Comparison of ENCODE assay signal across 9 cellular contexts in genomic region chr11:30107899-30108298, GRCh38.
A peak's percentile ranks its signal among the peaks of the same experiment; 100 is the strongest.
DNase-seq lines count a peak whose midpoint lies in the region; ATAC-seq and TF ChIP-seq lines count a peak whose summit lies in the region.
"Had no signal": no experiment of that assay in that cellular context is flagged by ENCODE, and none has a peak within 500 bp of the region (broad histone marks: within the 10 kb centered on the region; RNA-seq: fewer than 3 reads in every experiment).

No MANE protein-coding gene starts in this region.

- intact Hi-C loops in mammary epithelial cell (cut with micrococcal nuclease) = no loop called here

- CTCF ChIA-PET in mammary epithelial cell (lab: Charles Lee; ENCODE audit: low non-redundant PET) = interaction anchor here (1.2 kb wide), 1 partner anchor 20 kb away, joined by 8 read pairs; no protein-coding TSS in a partner anchor

- no peak overlapping the region for H3K4me2 ChIP-seq in mammary epithelial cell (ENCODE audit: insufficient read depth, low read depth, low read length)

- DNase-seq in Daoy (ENCODE audit: low read depth) (peak; percentile 48), NCI-H460 (ENCODE audit: extremely low read depth, low read depth) (peak; percentile 85), mammary epithelial cell (peak; percentile 48), myocyte (ENCODE audit: low read depth) (peak; percentile 54), NCI-H2107 treated with DMSO at 0.1 percent for 48 hours (lab: John Stamatoyannopoulos, UW; ENCODE audit: unreplicated experiment) (no peak), COLO668 (lab: John Stamatoyannopoulos, UW; ENCODE audit: unreplicated experiment) (no peak), NCI-H2107 (lab: John Stamatoyannopoulos, UW) (no peak)
- DNase-seq: body of pancreas had no signal

- H3K4me1 ChIP-seq in mammary epithelial cell (ENCODE audit: insufficient read depth, low read length) = no peaks in the 10 kb centered on the region
- H3K4me1 ChIP-seq: body of pancreas had no signal

- no peaks in the 10 kb centered on the region for H4K20me1 ChIP-seq in mammary epithelial cell (ENCODE audit: insufficient read depth, low read length)

- in situ Hi-C loops in mammary epithelial cell (cut with MboI; ENCODE audit: low sequenced_read_pairs in 2 of 2) = no loop called here

- TF ChIP-seq CTCF in mammary epithelial cell (conservative IDR thresholded peaks at IDR 0.05 in 1 of 2, IDR thresholded peaks at IDR 0.05 in 1 of 2; ENCODE audit: extremely low read depth in 1 of 2, insufficient read depth in 1 of 2, low read depth in 1 of 2, low read length in 2 of 2) = no peak

- no peak overlapping the region for H3K4me3 ChIP-seq in mammary epithelial cell (replicated peaks in 1 of 3; ENCODE audit: insufficient read depth in 1 of 3, low read depth in 2 of 3, low read length in 3 of 3)
- H3K4me3 ChIP-seq: body of pancreas had no signal

- no peak overlapping the region for H3K27ac ChIP-seq in mammary epithelial cell (ENCODE audit: insufficient read depth, low read depth, low read length)
- H3K27ac ChIP-seq: body of pancreas had no signal

- BruUV-seq in mammary epithelial cell (replicated peaks; lab: Mats Ljungman, UMichigan) = no TSS peak

- no peaks in the 10 kb centered on the region for H3K9me3 ChIP-seq in mammary epithelial cell (replicated peaks; ENCODE audit: insufficient read depth, low read length)
- H3K9me3 ChIP-seq: body of pancreas had no signal

- no peak overlapping the region for H3K9ac ChIP-seq in mammary epithelial cell (ENCODE audit: insufficient read depth, low read length)

- no peak overlapping the region for H2AFZ ChIP-seq in mammary epithelial cell (ENCODE audit: low read depth, low read length)

- H3K79me2 ChIP-seq in mammary epithelial cell (ENCODE audit: insufficient read depth, low read length) = no peaks in the 10 kb centered on the region

- no peaks in the 10 kb centered on the region for H3K27me3 ChIP-seq in mammary epithelial cell (ENCODE audit: insufficient read depth, low read length)
- H3K27me3 ChIP-seq: body of pancreas had no signal

- WGBS in mammary epithelial cell (ENCODE audit: low coverage, missing lambda C conversion rate) = 40% methylated on average over 2 of the region's 2 CpGs

- no peak for ATAC-seq in HG03280 (IDR thresholded peaks at IDR 0.05; ENCODE audit: unreplicated experiment)
- ATAC-seq: body of pancreas had no signal

- no peaks in the 10 kb centered on the region for H3K36me3 ChIP-seq in mammary epithelial cell (ENCODE audit: insufficient read depth, low read length)

- dilution Hi-C loops in mammary epithelial cell (cut with HindIII; ENCODE audit: low sequenced_read_pairs) = no loop called here

Comparison
In these comparisons a context has a peak if more than half of its experiments do, and no peak if none do; other contexts are left out.
1. DNase-seq: peak in Daoy (single experiment), NCI-H460 (single experiment), mammary epithelial cell (single experiment) and myocyte (single experiment); none in NCI-H2107 treated with DMSO at 0.1 percent for 48 hours (single experiment), COLO668 (single experiment) and NCI-H2107 (single experiment).